ENCODE assay signal across 24 cellular contexts in genomic region chr17:63390090-63390489, GRCh38.
"Had no signal": no experiment of that assay in that cellular context is flagged by ENCODE, and none has a peak within 500 bp of the region (broad histone marks: within the 10 kb centered on the region; RNA-seq: fewer than 3 reads in every experiment).

No MANE protein-coding gene starts in this region.

- ATAC-seq: activated CD8-positive, alpha-beta T cell treated with anti-CD3 and anti-CD28 coated beads, Interleukin-2, amount 10 ng/mL, durations not matched to agents 7 days and 5 days; left lobe of liver had no signal

- DNase-seq: activated CD4-positive, alpha-beta T cell treated with anti-CD3 and anti-CD28 coated beads, Interleukin-2, amount 10 ng/mL, durations not matched to agents 7 days and 5 days; activated CD8-positive, alpha-beta T cell treated with anti-CD3 and anti-CD28 coated beads, Interleukin-2, amount 10 ng/mL, durations not matched to agents 7 days and 5 days; activated effector memory CD4-positive, alpha-beta T cell treated with Interleukin-2 at 50 U/mL for 16 hours; activated naive CD4-positive, alpha-beta T cell treated with anti-CD3 and anti-CD28 coated beads, Interleukin-2, amount 10 ng/mL, durations not matched to agents 7 days and 5 days; activated T-cell treated with anti-CD3 and anti-CD28 coated beads, Interleukin-2, amount 50 U/mL, for 24 hours; aorta; brain microvascular endothelial cell; central memory CD4-positive, alpha-beta T cell; endodermal cell; head of caudate nucleus; kidney; occipital lobe; stimulated activated CD4-positive, alpha-beta T cell treated with anti-CD3 and anti-CD28 coated beads, Interleukin-12 subunit alpha, Interleukin-12 subunit beta, amount 100 ng/mL, for 4 hours; stimulated activated CD4-positive, alpha-beta T cell treated with anti-CD3 and anti-CD28 coated beads, Interleukin-1b, Interleukin-23, amount 100 ng/mL, for 48 hours; stimulated activated CD8-positive, alpha-beta memory T cell treated with anti-CD3 and anti-CD28 coated beads, Interleukin-4, amount 100 ng/mL, for 48 hours; stimulated activated naive CD4-positive, alpha-beta T cell treated with Interleukin-2 at 50 U/mL for 16 hours; substantia nigra; T1000 had no signal

- FAIRE-seq: colon, frontal cortex, kidney, urothelium cell line had no signal

- H3K36me3 ChIP-seq: brain microvascular endothelial cell had no signal

- H3K27ac ChIP-seq: brain microvascular endothelial cell, epithelial cell of prostate, tibial nerve had no signal

- H3K27me3 ChIP-seq: brain microvascular endothelial cell, tibial nerve had no signal

- H3K4me3 ChIP-seq: tibial nerve had no signal

- H3K9me3 ChIP-seq: tibial nerve had no signal
